In genomic region chr7:149723795-149724495, GRCh38 we compare ENCODE assay signal across 21 cellular contexts. TPM values are rescaled to one million over a fixed set of nuclear protein-coding genes. Genes with fewer than 3 reads are reported as not detected.
DNase-seq lines count a peak whose midpoint lies in the region; TF ChIP-seq lines count a peak whose summit lies in the region.
"Had no signal": no experiment of that assay in that cellular context is flagged by ENCODE, and none has a peak within 500 bp of the region (broad histone marks: within the 10 kb centered on the region; RNA-seq: fewer than 3 reads in every experiment).

No MANE protein-coding gene starts in this region.

- H3K27ac ChIP-seq in osteoblast (ENCODE audit: low read depth, low read length): no peak overlapping the region

- peaks cover 3% of the 10 kb centered on the region for H3K4me1 ChIP-seq in osteoblast (ENCODE audit: insufficient read depth, low read length)

- TF ChIP-seq POLR2A in erythroblast (IDR thresholded peaks at IDR 0.05; ENCODE audit: low read length): no peak

- no peaks in the 10 kb centered on the region for H3K9me3 ChIP-seq in osteoblast (ENCODE audit: low read depth, low read length)

- H3K4me3 Mint-ChIP-seq in activated naive CD4-positive, alpha-beta T cell treated with anti-CD3 and anti-CD28 coated beads, Interleukin-2, amount 10 ng/mL, durations not matched to agents 7 days and 5 days: no peak overlapping the region
- no peak overlapping the region for H3K4me3 Mint-ChIP-seq in dendritic cell treated with granulocyte-macrophage colony-stimulating factor and Interleukin-4, amounts not matched to agents 40 ng/mL and 50 ng/mL, for 4 days
- H3K4me3 Mint-ChIP-seq: B cell; CD4-positive, alpha-beta T cell had no signal

- H3K27me3 ChIP-seq in osteoblast (ENCODE audit: insufficient read depth, low read length): no peaks in the 10 kb centered on the region

- no peaks in the 10 kb centered on the region for H3K79me2 ChIP-seq in osteoblast (ENCODE audit: insufficient read depth, low read length)

- intact Hi-C loops in dendritic cell treated with granulocyte-macrophage colony-stimulating factor and Interleukin-4, amounts not matched to agents 40 ng/mL and 50 ng/mL, for 4 days (cut with micrococcal nuclease): no loop called here

- peak; percentile 6 for DNase-seq in activated naive CD4-positive, alpha-beta T cell treated with anti-CD3 and anti-CD28 coated beads, Interleukin-2, amount 10 ng/mL, durations not matched to agents 7 days and 5 days
- DNase-seq in activated naive CD4-positive, alpha-beta T cell treated with anti-CD3 and anti-CD28 coated beads, Interleukin-2, amount 50 U/mL, for 16 hours: no peak
- DNase-seq in osteoblast (ENCODE audit: insufficient read length, low spot score, missing footprints) (peak; percentile 77), NCI-H1092 (lab: John Stamatoyannopoulos, UW) (no peak), erythroblast (lab: John Stamatoyannopoulos, UW) (no peak), NCI-H187 treated with DMSO at 0.1 percent for 48 hours (lab: John Stamatoyannopoulos, UW) (no peak)
- DNase-seq: CD4-positive, alpha-beta T cell; COR-L47; DMS79; Karpas-422; MV-4-11; NCI-H1417; NCI-H1694 treated with DMSO at 0.1 percent for 48 hours; NCI-H446; NCI-H526 treated with DMSO at 0.1 percent for 48 hours; PC-3; RPMI8226; SHP77 had no signal

- no peak overlapping the region for H3K4me2 ChIP-seq in osteoblast (ENCODE audit: insufficient read depth, low read length)

- no peaks in the 10 kb centered on the region for H3K9me3 Mint-ChIP-seq in activated naive CD4-positive, alpha-beta T cell treated with anti-CD3 and anti-CD28 coated beads, Interleukin-2, amount 10 ng/mL, durations not matched to agents 7 days and 5 days
- no peaks in the 10 kb centered on the region for H3K9me3 Mint-ChIP-seq in dendritic cell treated with granulocyte-macrophage colony-stimulating factor and Interleukin-4, amounts not matched to agents 40 ng/mL and 50 ng/mL, for 4 days
- H3K9me3 Mint-ChIP-seq: CD4-positive, alpha-beta T cell; IgD-negative memory B cell had no signal

- no peak overlapping the region for H2AFZ ChIP-seq in osteoblast (ENCODE audit: low read length)

- peaks cover 2% of the 10 kb centered on the region for H3K36me3 Mint-ChIP-seq in activated naive CD4-positive, alpha-beta T cell treated with anti-CD3 and anti-CD28 coated beads, Interleukin-2, amount 10 ng/mL, durations not matched to agents 7 days and 5 days
- H3K36me3 Mint-ChIP-seq in dendritic cell treated with granulocyte-macrophage colony-stimulating factor and Interleukin-4, amounts not matched to agents 40 ng/mL and 50 ng/mL, for 4 days (ENCODE audit: low read depth): peaks cover 58% of the 10 kb centered on the region
- H3K36me3 Mint-ChIP-seq: IgD-negative memory B cell had no signal

- no peaks in the 10 kb centered on the region for H3K4me1 Mint-ChIP-seq in activated naive CD4-positive, alpha-beta T cell treated with anti-CD3 and anti-CD28 coated beads, Interleukin-2, amount 10 ng/mL, durations not matched to agents 7 days and 5 days
- H3K4me1 Mint-ChIP-seq in dendritic cell treated with granulocyte-macrophage colony-stimulating factor and Interleukin-4, amounts not matched to agents 40 ng/mL and 50 ng/mL, for 4 days (ENCODE audit: low read depth): peaks cover 45% of the 10 kb centered on the region
- H3K4me1 Mint-ChIP-seq: B cell had no signal

- H4K20me1 ChIP-seq in osteoblast (ENCODE audit: insufficient read depth, low read length): peaks cover 5% of the 10 kb centered on the region

- CTCF ChIA-PET in activated naive CD4-positive, alpha-beta T cell treated with anti-CD3 and anti-CD28 coated beads, Interleukin-2, amount 10 ng/mL, durations not matched to agents 7 days and 5 days (lab: Charles Lee): interaction anchor here (2.5 kb wide), 1 partner anchor 16 kb away, joined by 8 read pairs; no protein-coding TSS in a partner anchor

- H3K36me3 ChIP-seq in osteoblast (ENCODE audit: insufficient read depth, low read length): peaks cover 7% of the 10 kb centered on the region

- H3K4me3 ChIP-seq in osteoblast (ENCODE audit: insufficient read depth, low read length): no peak overlapping the region

- peak overlapping the region; percentile 20 for H3K27ac Mint-ChIP-seq in activated naive CD4-positive, alpha-beta T cell treated with anti-CD3 and anti-CD28 coated beads, Interleukin-2, amount 10 ng/mL, durations not matched to agents 7 days and 5 days
- peak overlapping the region; percentile 81 for H3K27ac Mint-ChIP-seq in dendritic cell treated with granulocyte-macrophage colony-stimulating factor and Interleukin-4, amounts not matched to agents 40 ng/mL and 50 ng/mL, for 4 days
- H3K27ac Mint-ChIP-seq: B cell; CD4-positive, alpha-beta T cell; IgD-negative memory B cell had no signal

- TF ChIP-seq CTCF in osteoblast (IDR thresholded peaks at IDR 0.05; ENCODE audit: extremely low read depth, low read depth, low read length): no peak

- no peaks in the 10 kb centered on the region for H3K27me3 Mint-ChIP-seq in activated naive CD4-positive, alpha-beta T cell treated with anti-CD3 and anti-CD28 coated beads, Interleukin-2, amount 10 ng/mL, durations not matched to agents 7 days and 5 days
- H3K27me3 Mint-ChIP-seq in dendritic cell treated with granulocyte-macrophage colony-stimulating factor and Interleukin-4, amounts not matched to agents 40 ng/mL and 50 ng/mL, for 4 days: no peaks in the 10 kb centered on the region
- H3K27me3 Mint-ChIP-seq: B cell; CD4-positive, alpha-beta T cell; IgD-negative memory B cell had no signal

RNA-seq across cellular contexts. Expression of gene ZNF467, which starts 49.4 kb away (rescaled TPM):
- not detected in 2 replicates for total RNA-seq in osteoblast

Comparison
In these comparisons a context has a peak if more than half of its experiments do, and no peak if none do; other contexts are left out.
1. DNase-seq: peak in activated naive CD4-positive, alpha-beta T cell treated with anti-CD3 and anti-CD28 coated beads, Interleukin-2, amount 10 ng/mL, durations not matched to agents 7 days and 5 days (single experiment) and osteoblast (single experiment); none in activated naive CD4-positive, alpha-beta T cell treated with anti-CD3 and anti-CD28 coated beads, Interleukin-2, amount 50 U/mL, for 16 hours (single experiment), NCI-H1092 (single experiment), erythroblast (0 of 2) and NCI-H187 treated with DMSO at 0.1 percent for 48 hours (single experiment).